1 cellular context compared by ENCODE assay signal in genomic region chr15:37095993-37096877, GRCh38.
TF ChIP-seq lines count a peak whose summit lies in the region.

No MANE protein-coding gene starts in this region.

TF ChIP-seq in K562, 482 proteins besides CTCF, POLR2A, EP300 and RAD21:
- TF ChIP-seq LARP7 (IDR thresholded peaks at IDR 0.05), result no peak
- TF ChIP-seq SOX6 (IDR thresholded peaks at IDR 0.05), result no peak
- no peak for TF ChIP-seq ZBED1 (IDR thresholded peaks at IDR 0.05)
- TF ChIP-seq BRF1 (IDR thresholded peaks at IDR 0.05; ENCODE audit: borderline replicate concordance, extremely low read depth, insufficient read length), result no peak
- no peak for TF ChIP-seq THRAP3 (IDR thresholded peaks at IDR 0.05; ENCODE audit: borderline replicate concordance)
- no peak for TF ChIP-seq ARNT (IDR thresholded peaks at IDR 0.05)
- no peak for TF ChIP-seq HBP1 (CRISPR knock-in tag; IDR thresholded peaks at IDR 0.05)
- no peak for TF ChIP-seq ZFP30 (CRISPR knock-in tag; IDR thresholded peaks at IDR 0.05; ENCODE audit: borderline replicate concordance)
- TF ChIP-seq THAP7 (CRISPR knock-in tag; IDR thresholded peaks at IDR 0.05), result no peak
- TF ChIP-seq TRIM24 (IDR thresholded peaks at IDR 0.05), result no peak
- no peak for TF ChIP-seq ZEB2 (IDR thresholded peaks at IDR 0.05)
- no peak for TF ChIP-seq BCOR (IDR thresholded peaks at IDR 0.05)
- no peak for TF ChIP-seq ZBTB2 (IDR thresholded peaks at IDR 0.05)
- TF ChIP-seq ZNF274 (IDR thresholded peaks at IDR 0.05; ENCODE audit: borderline replicate concordance, low read depth, low read length), result no peak
- no peak for TF ChIP-seq DNMT1 (IDR thresholded peaks at IDR 0.05)
